ENCODE assay signal across 1 cellular context in genomic region chr1:34617717-34618116, GRCh38.
TF ChIP-seq lines count a peak whose summit lies in the region.

No MANE protein-coding gene starts in this region.

TF ChIP-seq in HepG2, 621 proteins besides CTCF, POLR2A, EP300 and RAD21 (continued from another document):
- no peak for TF ChIP-seq HIC2 (CRISPR knock-in tag; IDR thresholded peaks at IDR 0.05; ENCODE audit: low read depth)
